In genomic region chr18:9684901-9685738, GRCh38 we compare ENCODE assay signal across 9 cellular contexts. TPM values are rescaled to one million over a fixed set of nuclear protein-coding genes. Genes with fewer than 3 reads are reported as not detected.
A peak's percentile ranks its signal among the peaks of the same experiment; 100 is the strongest.
DNase-seq lines count a peak whose midpoint lies in the region; ATAC-seq, FAIRE-seq and TF ChIP-seq lines count a peak whose summit lies in the region.
"Had no signal": no experiment of that assay in that cellular context is flagged by ENCODE, and none has a peak within 500 bp of the region (broad histone marks: within the 10 kb centered on the region; RNA-seq: fewer than 3 reads in every experiment).

No MANE protein-coding gene starts in this region.

- H3K27ac ChIP-seq in colonic mucosa, result peak overlapping the region; percentile 24

- H3K36me3 Mint-ChIP-seq in WTC11, result no peaks in the 10 kb centered on the region
- no peaks in the 10 kb centered on the region for H3K36me3 Mint-ChIP-seq in activated CD8-positive, alpha-beta T cell treated with anti-CD3 and anti-CD28 coated beads, Interleukin-2, amount 10 ng/mL, durations not matched to agents 7 days and 5 days (ENCODE audit: low read depth)

- peak; percentile 43 for ATAC-seq in stimulated activated naive CD8-positive, alpha-beta T cell treated with anti-CD3 and anti-CD28 coated beads, Interleukin-15, amount 100 ng/mL, for 72 hours
- no peak for ATAC-seq in stimulated activated naive CD8-positive, alpha-beta T cell treated with anti-CD3 and anti-CD28 coated beads, Interleukin-15, Interleukin-2, amounts not matched to agents 100 U/mL and 50 U/mL, for 24 hours
- ATAC-seq in mucosa of descending colon (peak; percentile 30), WTC11 (no peak), GM19455 (IDR thresholded peaks at IDR 0.05; ENCODE audit: unreplicated experiment) (no peak)
- no peak for ATAC-seq in activated CD8-positive, alpha-beta T cell treated with anti-CD3 and anti-CD28 coated beads, Interleukin-2, amount 10 ng/mL, durations not matched to agents 7 days and 5 days

- peaks cover 13% of the 10 kb centered on the region for H3K4me1 Mint-ChIP-seq in stimulated activated naive CD8-positive, alpha-beta T cell treated with anti-CD3 and anti-CD28 coated beads, Interleukin-15, amount 100 ng/mL, for 72 hours
- H3K4me1 Mint-ChIP-seq in WTC11, result peaks cover 21% of the 10 kb centered on the region
- peaks cover 11% of the 10 kb centered on the region for H3K4me1 Mint-ChIP-seq in activated CD8-positive, alpha-beta T cell treated with anti-CD3 and anti-CD28 coated beads, Interleukin-2, amount 10 ng/mL, durations not matched to agents 7 days and 5 days (ENCODE audit: low read depth)

- H3K9me3 Mint-ChIP-seq in stimulated activated naive CD8-positive, alpha-beta T cell treated with anti-CD3 and anti-CD28 coated beads, Interleukin-15, amount 100 ng/mL, for 72 hours, result no peaks in the 10 kb centered on the region
- peaks cover 4% of the 10 kb centered on the region; the same call in 1 of the 2 replicates for H3K9me3 Mint-ChIP-seq in WTC11
- H3K9me3 Mint-ChIP-seq in activated CD8-positive, alpha-beta T cell treated with anti-CD3 and anti-CD28 coated beads, Interleukin-2, amount 10 ng/mL, durations not matched to agents 7 days and 5 days (ENCODE audit: insufficient read depth), result no peaks in the 10 kb centered on the region

- H3K36me3 ChIP-seq in colonic mucosa (no peaks in the 10 kb centered on the region), mucosa of descending colon (ENCODE audit: low read depth) (no peaks in the 10 kb centered on the region)

- FAIRE-seq in H54 (lab: Jason Lieb, UNC), result no peak

- no peak for TF ChIP-seq POLR2A in H54 (IDR thresholded peaks at IDR 0.05; ENCODE audit: low read depth, low read length)

- H3K4me1 ChIP-seq in colonic mucosa (no peaks in the 10 kb centered on the region), mucosa of descending colon (ENCODE audit: low read depth) (no peaks in the 10 kb centered on the region)

- no peak overlapping the region for H3K4me3 ChIP-seq in colonic mucosa
- no peak overlapping the region for H3K4me3 ChIP-seq in mucosa of descending colon

- TF ChIP-seq CTCF in colonic mucosa (IDR thresholded peaks at IDR 0.05) (no peak), mucosa of descending colon (IDR thresholded peaks at IDR 0.05) (no peak), WTC11 (IDR thresholded peaks at IDR 0.05) (no peak)

- no peaks in the 10 kb centered on the region for H3K27me3 ChIP-seq in colonic mucosa
- H3K27me3 ChIP-seq: dorsolateral prefrontal cortex had no signal

- CTCF ChIA-PET in WTC11 (lab: Charles Lee), result interaction anchor here (1.3 to 1.6 kb wide), 3 partner anchors 12 to 168 kb away, joined by 3 to 8 read pairs (median 5); no protein-coding TSS in a partner anchor
- CTCF ChIA-PET in activated CD8-positive, alpha-beta T cell treated with anti-CD3 and anti-CD28 coated beads, Interleukin-2, amount 10 ng/mL, durations not matched to agents 7 days and 5 days (lab: Charles Lee), result no interaction called here

- intact Hi-C loops in colonic mucosa (cut with DNase I), result no loop called here
- intact Hi-C loops in mucosa of descending colon (cut with DNase I, micrococcal nuclease), result no loop called here

- H3K4me3 Mint-ChIP-seq in stimulated activated naive CD8-positive, alpha-beta T cell treated with anti-CD3 and anti-CD28 coated beads, Interleukin-15, amount 100 ng/mL, for 72 hours, result peak overlapping the region in 1 of 2 donors; percentile 37
- H3K4me3 Mint-ChIP-seq in WTC11, result no peak overlapping the region
- no peak overlapping the region for H3K4me3 Mint-ChIP-seq in activated CD8-positive, alpha-beta T cell treated with anti-CD3 and anti-CD28 coated beads, Interleukin-2, amount 10 ng/mL, durations not matched to agents 7 days and 5 days

- H3K9me3 ChIP-seq in colonic mucosa, result no peaks in the 10 kb centered on the region
- H3K9me3 ChIP-seq in mucosa of descending colon, result no peaks in the 10 kb centered on the region

- POLR2A ChIA-PET in WTC11 (lab: Charles Lee), result interaction anchor here (0.7 kb wide), 1 partner anchor 48 kb away, joined by 6 read pairs; no protein-coding TSS in a partner anchor
- POLR2A ChIA-PET in activated CD8-positive, alpha-beta T cell treated with anti-CD3 and anti-CD28 coated beads, Interleukin-2, amount 10 ng/mL, durations not matched to agents 7 days and 5 days (lab: Charles Lee), result no interaction called here

- H3K9ac ChIP-seq in colonic mucosa (ENCODE audit: low read depth in 2 of 2, low read length in 2 of 2), result no peak overlapping the region

- H3K27me3 Mint-ChIP-seq in stimulated activated naive CD8-positive, alpha-beta T cell treated with anti-CD3 and anti-CD28 coated beads, Interleukin-15, amount 100 ng/mL, for 72 hours, result peaks cover 36% of the 10 kb centered on the region
- peaks cover 4% of the 10 kb centered on the region; the same call in 1 of the 2 replicates for H3K27me3 Mint-ChIP-seq in WTC11 (ENCODE audit: low read depth)
- H3K27me3 Mint-ChIP-seq in activated CD8-positive, alpha-beta T cell treated with anti-CD3 and anti-CD28 coated beads, Interleukin-2, amount 10 ng/mL, durations not matched to agents 7 days and 5 days (ENCODE audit: low read depth), result peaks cover 41% of the 10 kb centered on the region

- no peak for DNase-seq in stimulated activated naive CD8-positive, alpha-beta T cell treated with anti-CD3 and anti-CD28 coated beads, Interleukin-15, amount 100 ng/mL, for 72 hours
- DNase-seq in stimulated activated naive CD8-positive, alpha-beta T cell treated with anti-CD3 and anti-CD28 coated beads, Interleukin-15, Interleukin-2, amounts not matched to agents 100 U/mL and 50 U/mL, for 24 hours, result no peak
- DNase-seq in colonic mucosa (no peak), mucosa of descending colon (no peak), H54 (ENCODE audit: insufficient read length, low spot score) (no peak), WTC11 (ENCODE audit: low spot score) (no peak)
- DNase-seq in activated CD8-positive, alpha-beta T cell treated with anti-CD3 and anti-CD28 coated beads, Interleukin-2, amount 10 ng/mL, durations not matched to agents 7 days and 5 days, result no peak
- DNase-seq: dorsolateral prefrontal cortex had no signal

- H3K27ac Mint-ChIP-seq in stimulated activated naive CD8-positive, alpha-beta T cell treated with anti-CD3 and anti-CD28 coated beads, Interleukin-15, amount 100 ng/mL, for 72 hours, result peak overlapping the region; percentile 15 to 28
- no peak overlapping the region for H3K27ac Mint-ChIP-seq in WTC11
- H3K27ac Mint-ChIP-seq in activated CD8-positive, alpha-beta T cell treated with anti-CD3 and anti-CD28 coated beads, Interleukin-2, amount 10 ng/mL, durations not matched to agents 7 days and 5 days, result no peak overlapping the region

TF ChIP-seq in WTC11, 78 proteins besides CTCF, POLR2A, EP300 and RAD21:
- TF ChIP-seq ZBTB43 (CRISPR knock-in tag; IDR thresholded peaks at IDR 0.05), result no peak
- no peak for TF ChIP-seq E2F5 (CRISPR knock-in tag; IDR thresholded peaks at IDR 0.05)
- no peak for TF ChIP-seq ZNF138 (CRISPR knock-in tag; conservative IDR thresholded peaks at IDR 0.05)
- TF ChIP-seq HMGA2 (CRISPR knock-in tag; IDR thresholded peaks at IDR 0.05), result no peak
- no peak for TF ChIP-seq JUN (CRISPR knock-in tag; IDR thresholded peaks at IDR 0.05)
- no peak for TF ChIP-seq NR3C1 (CRISPR knock-in tag; conservative IDR thresholded peaks at IDR 0.05; ENCODE audit: low read depth)
- no peak for TF ChIP-seq ATF6 (CRISPR knock-in tag; IDR thresholded peaks at IDR 0.05)
- no peak for TF ChIP-seq NFE2L1 (CRISPR knock-in tag; IDR thresholded peaks at IDR 0.05)
- no peak for TF ChIP-seq ZNF219 (CRISPR knock-in tag; IDR thresholded peaks at IDR 0.05; ENCODE audit: borderline replicate concordance)
- TF ChIP-seq MYBL2 (CRISPR knock-in tag; IDR thresholded peaks at IDR 0.05), result no peak

RNA-seq across cellular contexts. Expression of gene RAB31, which starts 23.0 kb away (rescaled TPM):
- 10 to 100 TPM in 1 of 2 donors, 1 to 10 TPM in 1; 4.7 to 16.0 TPM for total RNA-seq in colonic mucosa
- total RNA-seq in mucosa of descending colon, result 10 to 100 TPM; 12.8 to 58.5 (median 27.4) TPM
- total RNA-seq in WTC11 (2021), result 30.8 to 34.9 TPM (median 32.9 TPM) in 3 replicates
- total RNA-seq in activated CD8-positive, alpha-beta T cell treated with anti-CD3 and anti-CD28 coated beads, Interleukin-2, amount 10 ng/mL, durations not matched to agents 7 days and 5 days, result not detected

Comparison
In these comparisons a context has a peak if more than half of its experiments do, and no peak if none do; other contexts are left out.
1. ATAC-seq: peak in stimulated activated naive CD8-positive, alpha-beta T cell treated with anti-CD3 and anti-CD28 coated beads, Interleukin-15, amount 100 ng/mL, for 72 hours (single experiment) and mucosa of descending colon (single experiment); none in stimulated activated naive CD8-positive, alpha-beta T cell treated with anti-CD3 and anti-CD28 coated beads, Interleukin-15, Interleukin-2, amounts not matched to agents 100 U/mL and 50 U/mL, for 24 hours (single experiment), WTC11 (single experiment), GM19455 (single experiment) and activated CD8-positive, alpha-beta T cell treated with anti-CD3 and anti-CD28 coated beads, Interleukin-2, amount 10 ng/mL, durations not matched to agents 7 days and 5 days (single experiment).
2. H3K27ac Mint-ChIP-seq: peak in stimulated activated naive CD8-positive, alpha-beta T cell treated with anti-CD3 and anti-CD28 coated beads, Interleukin-15, amount 100 ng/mL, for 72 hours (2 of 2); none in WTC11 (single experiment) and activated CD8-positive, alpha-beta T cell treated with anti-CD3 and anti-CD28 coated beads, Interleukin-2, amount 10 ng/mL, durations not matched to agents 7 days and 5 days (single experiment).
3. RNA of gene RAB31, which starts 23.0 kb away (total RNA-seq): 30.8 to 34.9 TPM in WTC11, 12.8 to 58.5 TPM in mucosa of descending colon and 4.7 to 16.0 TPM in colonic mucosa; not detected in activated CD8-positive, alpha-beta T cell treated with anti-CD3 and anti-CD28 coated beads, Interleukin-2, amount 10 ng/mL, durations not matched to agents 7 days and 5 days; every median in the first group is over 4 times any median in the second.